In genomic region chr11:12127206-12127898, GRCh38 we compare ENCODE assay signal across 15 cellular contexts. TPM values are rescaled to one million over a fixed set of nuclear protein-coding genes. Genes with fewer than 3 reads are reported as not detected.
DNase-seq lines count a peak whose midpoint lies in the region; ATAC-seq and TF ChIP-seq lines count a peak whose summit lies in the region.
"Had no signal": no experiment of that assay in that cellular context is flagged by ENCODE, and none has a peak within 500 bp of the region (broad histone marks: within the 10 kb centered on the region; RNA-seq: fewer than 3 reads in every experiment).

No MANE protein-coding gene starts in this region.

- peaks cover 55% of the 10 kb centered on the region for H3K4me1 Mint-ChIP-seq in activated naive CD4-positive, alpha-beta T cell treated with anti-CD3 and anti-CD28 coated beads for 36 hours (ENCODE audit: low read depth)
- H3K4me1 Mint-ChIP-seq in activated T-helper 2 cell treated with anti-CD3 and anti-CD28 coated beads, Interferon-gamma antibody, Interleukin-2, Interleukin-4, amounts not matched to agents 10 μg/mL and 5 μg/mL and 100 μg/mL, durations not matched to agents 14 hours and 24 hours and 36 hours (ENCODE audit: low read depth): peaks cover 71% of the 10 kb centered on the region

- DNase-seq in activated naive CD4-positive, alpha-beta T cell treated with anti-CD3 and anti-CD28 coated beads, Interleukin-2, amount 50 U/mL, for 72 hours (ENCODE audit: low spot score in 2 of 2): no peak
- DNase-seq in activated naive CD4-positive, alpha-beta T cell treated with anti-CD3 and anti-CD28 coated beads for 36 hours: no peak
- DNase-seq in activated T-helper 2 cell treated with anti-CD3 and anti-CD28 coated beads, Interferon-gamma antibody, Interleukin-2, Interleukin-4, amounts not matched to agents 10 μg/mL and 5 μg/mL and 100 μg/mL, durations not matched to agents 14 hours and 24 hours and 36 hours (ENCODE audit: low spot score): no peak
- DNase-seq in NCI-H774 (lab: John Stamatoyannopoulos, UW) (no peak), NCI-H1694 treated with DMSO at 0.1 percent for 48 hours (lab: John Stamatoyannopoulos, UW) (no peak)
- DNase-seq: activated CD4-positive, CD25-positive, alpha-beta regulatory T cell treated with anti-CD3 and anti-CD28 coated beads, Interleukin-2, amount 50 U/mL, for 72 hours; CD8-positive, alpha-beta memory T cell; GOT3; NCI-H748 treated with DMSO at 0.1 percent for 48 hours; right cardiac atrium; testis had no signal

- H3K4me3 ChIP-seq in gastroesophageal sphincter: no peak overlapping the region
- H3K4me3 ChIP-seq: testis had no signal

- H3K27me3 ChIP-seq in gastroesophageal sphincter: no peaks in the 10 kb centered on the region
- H3K27me3 ChIP-seq: testis had no signal

- H3K4me3 Mint-ChIP-seq in activated naive CD4-positive, alpha-beta T cell treated with anti-CD3 and anti-CD28 coated beads for 36 hours: no peak overlapping the region
- H3K4me3 Mint-ChIP-seq in activated T-helper 2 cell treated with anti-CD3 and anti-CD28 coated beads, Interferon-gamma antibody, Interleukin-2, Interleukin-4, amounts not matched to agents 10 μg/mL and 5 μg/mL and 100 μg/mL, durations not matched to agents 14 hours and 24 hours and 36 hours (ENCODE audit: low read depth): no peak overlapping the region
- H3K4me3 Mint-ChIP-seq: CD8-positive, alpha-beta memory T cell; mesothelial cell of epicardium had no signal

- WGBS in gastroesophageal sphincter (ENCODE audit: low coverage in 1 of 2), 2 donors: 79 to 82% methylated on average over 3 to 4 of the region's 4 CpGs

- no peaks in the 10 kb centered on the region for H3K36me3 ChIP-seq in gastroesophageal sphincter

- H3K27ac Mint-ChIP-seq in activated naive CD4-positive, alpha-beta T cell treated with anti-CD3 and anti-CD28 coated beads, Interleukin-2, amount 50 U/mL, for 72 hours: peak overlapping the region; percentile 8 to 13
- no peak overlapping the region for H3K27ac Mint-ChIP-seq in activated naive CD4-positive, alpha-beta T cell treated with anti-CD3 and anti-CD28 coated beads for 36 hours
- H3K27ac Mint-ChIP-seq in activated T-helper 2 cell treated with anti-CD3 and anti-CD28 coated beads, Interferon-gamma antibody, Interleukin-2, Interleukin-4, amounts not matched to agents 10 μg/mL and 5 μg/mL and 100 μg/mL, durations not matched to agents 14 hours and 24 hours and 36 hours: peak overlapping the region; percentile 54
- H3K27ac Mint-ChIP-seq: mesothelial cell of epicardium had no signal

- no peak for TF ChIP-seq POLR2A in gastroesophageal sphincter (IDR thresholded peaks at IDR 0.05)

- no peak for ATAC-seq in activated naive CD4-positive, alpha-beta T cell treated with anti-CD3 and anti-CD28 coated beads, Interleukin-2, amount 50 U/mL, for 72 hours
- ATAC-seq in gastroesophageal sphincter: no peak
- ATAC-seq in GM19455 (IDR thresholded peaks at IDR 0.05; ENCODE audit: unreplicated experiment): no peak
- ATAC-seq in GM18868 (IDR thresholded peaks at IDR 0.05; ENCODE audit: unreplicated experiment): no peak
- ATAC-seq: right cardiac atrium had no signal

- no peak for TF ChIP-seq CTCF in gastroesophageal sphincter (IDR thresholded peaks at IDR 0.05)

- peaks cover 0 to 14% of the 10 kb centered on the region in 2 donors for H3K36me3 Mint-ChIP-seq in activated naive CD4-positive, alpha-beta T cell treated with anti-CD3 and anti-CD28 coated beads, Interleukin-2, amount 50 U/mL, for 72 hours
- H3K36me3 Mint-ChIP-seq in activated naive CD4-positive, alpha-beta T cell treated with anti-CD3 and anti-CD28 coated beads for 36 hours (ENCODE audit: low read depth): peaks cover 1% of the 10 kb centered on the region
- peaks cover 46% of the 10 kb centered on the region for H3K36me3 Mint-ChIP-seq in activated T-helper 2 cell treated with anti-CD3 and anti-CD28 coated beads, Interferon-gamma antibody, Interleukin-2, Interleukin-4, amounts not matched to agents 10 μg/mL and 5 μg/mL and 100 μg/mL, durations not matched to agents 14 hours and 24 hours and 36 hours (ENCODE audit: low read depth)
- H3K36me3 Mint-ChIP-seq: CD8-positive, alpha-beta memory T cell; mesothelial cell of epicardium had no signal

- CTCF ChIA-PET in activated naive CD4-positive, alpha-beta T cell treated with anti-CD3 and anti-CD28 coated beads for 36 hours (lab: Charles Lee): interaction anchor here (0.5 kb wide), 1 partner anchor 99 kb away, joined by 3 read pairs; no protein-coding TSS in a partner anchor

- H3K4me1 ChIP-seq in gastroesophageal sphincter: peaks cover 0 to 82% (median 30%) of the 10 kb centered on the region in 3 donors

- H3K9me3 Mint-ChIP-seq in activated naive CD4-positive, alpha-beta T cell treated with anti-CD3 and anti-CD28 coated beads, Interleukin-2, amount 50 U/mL, for 72 hours: no peaks in the 10 kb centered on the region
- H3K9me3 Mint-ChIP-seq in activated naive CD4-positive, alpha-beta T cell treated with anti-CD3 and anti-CD28 coated beads for 36 hours: no peaks in the 10 kb centered on the region
- H3K9me3 Mint-ChIP-seq in activated T-helper 2 cell treated with anti-CD3 and anti-CD28 coated beads, Interferon-gamma antibody, Interleukin-2, Interleukin-4, amounts not matched to agents 10 μg/mL and 5 μg/mL and 100 μg/mL, durations not matched to agents 14 hours and 24 hours and 36 hours: no peaks in the 10 kb centered on the region
- H3K9me3 Mint-ChIP-seq: CD8-positive, alpha-beta memory T cell; mesothelial cell of epicardium had no signal

- H3K27ac ChIP-seq in gastroesophageal sphincter: peak overlapping the region in 3 of 4 donors; percentile 14 to 52 (median 15)
- H3K27ac ChIP-seq: testis had no signal

- no peaks in the 10 kb centered on the region for H3K9me3 ChIP-seq in gastroesophageal sphincter
- H3K9me3 ChIP-seq: testis had no signal

- intact Hi-C loops in activated naive CD4-positive, alpha-beta T cell treated with anti-CD3 and anti-CD28 coated beads for 36 hours (cut with micrococcal nuclease): no loop called here
- intact Hi-C loops in activated T-helper 2 cell treated with anti-CD3 and anti-CD28 coated beads, Interferon-gamma antibody, Interleukin-2, Interleukin-4, amounts not matched to agents 10 μg/mL and 5 μg/mL and 100 μg/mL, durations not matched to agents 14 hours and 24 hours and 36 hours (cut with micrococcal nuclease): no loop called here

- no peak for TF ChIP-seq EP300 in gastroesophageal sphincter (IDR thresholded peaks at IDR 0.05)

- H3K27me3 Mint-ChIP-seq in activated naive CD4-positive, alpha-beta T cell treated with anti-CD3 and anti-CD28 coated beads for 36 hours (ENCODE audit: low read depth): no peaks in the 10 kb centered on the region
- H3K27me3 Mint-ChIP-seq in activated T-helper 2 cell treated with anti-CD3 and anti-CD28 coated beads, Interferon-gamma antibody, Interleukin-2, Interleukin-4, amounts not matched to agents 10 μg/mL and 5 μg/mL and 100 μg/mL, durations not matched to agents 14 hours and 24 hours and 36 hours (ENCODE audit: low read depth): no peaks in the 10 kb centered on the region
- H3K27me3 Mint-ChIP-seq: CD8-positive, alpha-beta memory T cell had no signal

RNA-seq across cellular contexts. Expression of gene MICAL2, which starts 17.0 kb away (rescaled TPM):
- 100 to 1,000 TPM in 1 of 2 donors, 10 to 100 TPM in 1; 60.8 to 124 TPM for total RNA-seq in activated naive CD4-positive, alpha-beta T cell treated with anti-CD3 and anti-CD28 coated beads, Interleukin-2, amount 50 U/mL, for 72 hours
- total RNA-seq in activated naive CD4-positive, alpha-beta T cell treated with anti-CD3 and anti-CD28 coated beads for 36 hours: 10 to 100 TPM; 48.7 to 54.6 TPM
- 736 TPM in 2 replicates for total RNA-seq in activated T-helper 2 cell treated with anti-CD3 and anti-CD28 coated beads, Interferon-gamma antibody, Interleukin-2, Interleukin-4, amounts not matched to agents 10 μg/mL and 5 μg/mL and 100 μg/mL, durations not matched to agents 14 hours and 24 hours and 36 hours
- total RNA-seq in gastroesophageal sphincter: 100 to 1,000 TPM; 196 to 550 (median 237) TPM
